In the genomic region with DNA sequence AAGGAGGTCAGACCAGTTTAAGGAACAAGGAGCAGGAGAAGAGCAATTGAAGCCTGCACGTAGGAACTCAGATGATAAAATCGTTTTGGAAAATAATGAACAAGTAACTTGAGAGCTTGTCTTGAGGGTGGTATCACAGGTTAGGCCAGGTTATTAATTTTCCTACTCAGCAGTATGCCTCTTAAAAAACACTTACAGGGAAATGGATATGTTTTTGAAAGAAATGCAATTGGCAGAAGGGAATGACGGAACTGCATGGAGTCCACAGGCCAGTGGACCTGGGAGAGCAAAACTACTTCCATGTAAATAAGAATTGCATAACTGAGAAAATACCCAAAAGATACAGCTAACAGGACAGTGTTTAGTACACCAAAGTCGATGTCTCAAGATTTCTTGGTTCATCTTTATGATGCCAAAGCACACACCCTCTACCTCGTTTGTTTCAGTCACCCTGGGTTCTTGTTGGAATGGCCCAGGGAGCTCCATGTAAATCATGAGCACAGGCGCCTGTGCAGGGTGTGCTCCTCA, we compare ENCODE assay signal across 9 cellular contexts. TPM values are rescaled to one million over a fixed set of nuclear protein-coding genes. Genes with fewer than 3 reads are reported as not detected.
DNase-seq lines count a peak whose midpoint lies in the region; ATAC-seq and TF ChIP-seq lines count a peak whose summit lies in the region.
"Had no signal": no experiment of that assay in that cellular context is flagged by ENCODE, and none has a peak within 500 bp of the region (broad histone marks: within the 10 kb centered on the region; RNA-seq: fewer than 3 reads in every experiment).

No MANE protein-coding gene starts in this region.

- H3K4me1 Mint-ChIP-seq in Calu3 (ENCODE audit: low read depth, unreplicated experiment) (peaks cover 30% of the 10 kb centered on the region), T-cell (peaks cover 65 to 78% (median 74%) of the 10 kb centered on the region in 3 donors)

- H3K9me3 ChIP-seq in esophagus muscularis mucosa (no peaks in the 10 kb centered on the region), gastrocnemius medialis (no peaks in the 10 kb centered on the region)

- no peak for DNase-seq in Calu3
- no peak for DNase-seq in RWPE1 (ENCODE audit: low spot score)
- DNase-seq in esophagus muscularis mucosa (ENCODE audit: extremely low spot score): no peak
- DNase-seq in gastrocnemius medialis: no peak
- DNase-seq in putamen (ENCODE audit: low spot score): no peak
- DNase-seq in NCI-H524 (lab: John Stamatoyannopoulos, UW): no peak
- no peak for DNase-seq in T-cell
- no peak for DNase-seq in lower leg skin (ENCODE audit: low spot score in 2 of 2)
- DNase-seq: stimulated activated CD4-positive, alpha-beta T cell treated with anti-CD3 and anti-CD28 coated beads, Interleukin-15, amount 100 ng/mL, for 24 hours had no signal

- H3K4me3 ChIP-seq in esophagus muscularis mucosa (no peak overlapping the region), gastrocnemius medialis (no peak overlapping the region), lower leg skin (ENCODE audit: low read depth, poor library complexity, severe bottlenecking) (no peak overlapping the region)

- BruUV-seq in Calu3 (replicated peaks; lab: Mats Ljungman, UMichigan): no TSS peak

- H3K27me3 Mint-ChIP-seq in Calu3 (ENCODE audit: unreplicated experiment) (no peaks in the 10 kb centered on the region), T-cell (no peaks in the 10 kb centered on the region)

- H3K27me3 ChIP-seq in esophagus muscularis mucosa: no peaks in the 10 kb centered on the region
- H3K27me3 ChIP-seq in gastrocnemius medialis: no peaks in the 10 kb centered on the region

- no peaks in the 10 kb centered on the region for H3K9me3 Mint-ChIP-seq in Calu3 (ENCODE audit: low read depth, unreplicated experiment)
- no peaks in the 10 kb centered on the region for H3K9me3 Mint-ChIP-seq in T-cell

- H3K36me3 Mint-ChIP-seq in Calu3 (ENCODE audit: insufficient read depth, unreplicated experiment): peaks cover 33% of the 10 kb centered on the region
- H3K36me3 Mint-ChIP-seq in T-cell: peaks cover 37% of the 10 kb centered on the region

- H3K36me3 ChIP-seq in esophagus muscularis mucosa (no peaks in the 10 kb centered on the region), gastrocnemius medialis (no peaks in the 10 kb centered on the region)

- intact Hi-C loops in Calu3 (cut with micrococcal nuclease; ENCODE audit: unreplicated experiment): loop anchor here (2.0 to 5.0 kb wide), 2 partner anchors 35 to 88 kb away; a partner anchor contains a TSS
- intact Hi-C loops in esophagus muscularis mucosa (cut with DNase I): no loop called here
- intact Hi-C loops in gastrocnemius medialis (cut with DNase I; ENCODE audit: low total_unique reads): loop anchor here (10.0 kb wide), 1 partner anchor 178 kb away; a partner anchor contains a TSS
- intact Hi-C loops in lower leg skin (cut with DNase I; ENCODE audit: low total_unique reads): no loop called here

- H3K4me1 ChIP-seq in esophagus muscularis mucosa: peaks cover 84 to 100% (median 88%) of the 10 kb centered on the region in 4 donors
- H3K4me1 ChIP-seq in gastrocnemius medialis: peaks cover 95 to 99% of the 10 kb centered on the region in 2 donors

- TF ChIP-seq EP300 in esophagus muscularis mucosa (IDR thresholded peaks at IDR 0.05): no peak

- in situ Hi-C loops in gastrocnemius medialis (cut with MboI; ENCODE audit: low sequenced_read_pairs in 4 of 4): no loop called here

- H3K4me3 Mint-ChIP-seq in Calu3 (ENCODE audit: low read depth, unreplicated experiment): peak overlapping the region; percentile 24
- peak overlapping the region in 1 of 3 donors; percentile 18 for H3K4me3 Mint-ChIP-seq in T-cell

- H3K27ac ChIP-seq in RWPE1 (peak overlapping the region; percentile 87), esophagus muscularis mucosa (replicated peaks in 1 of 4) (peak overlapping the region; percentile 56 to 76 (median 70)), gastrocnemius medialis (peak overlapping the region; percentile 72 to 87 (median 76))

- ATAC-seq in gastrocnemius medialis: no peak
- no peak for ATAC-seq in T-cell (replicated peaks in 1 of 4)

- 78% methylated on average over 6 of the region's 6 CpGs for WGBS in esophagus muscularis mucosa
- 61 to 62% methylated on average over 6 of the region's 6 CpGs for WGBS in lower leg skin, 2 donors

- CTCF ChIA-PET in Calu3 (lab: Charles Lee) (no interaction called here), RWPE1 (lab: Yijun Ruan, JAX) (interaction anchor here (0.7 kb wide), 2 partner anchors 33 to 148 kb away, joined by 3 read pairs; no protein-coding TSS in a partner anchor), T-cell (lab: Charles Lee) (interaction anchor here (0.7 to 1.0 kb wide), 2 partner anchors 18 to 445 kb away, joined by 3 to 5 read pairs; no protein-coding TSS in a partner anchor)

- POLR2A ChIA-PET in RWPE1 (lab: Yijun Ruan, JAX; ENCODE audit: low non-redundant PET) (no interaction called here), T-cell (lab: Charles Lee) (no interaction called here)

- H3K27ac Mint-ChIP-seq in Calu3 (ENCODE audit: unreplicated experiment): peak overlapping the region; percentile 96
- H3K27ac Mint-ChIP-seq in T-cell: peak overlapping the region in 1 of 2 donors; percentile 74

- TF ChIP-seq CTCF in Calu3 (IDR thresholded peaks at IDR 0.05; ENCODE audit: unreplicated experiment) (no peak), RWPE1 (conservative IDR thresholded peaks at IDR 0.05; ENCODE audit: low read depth) (no peak), esophagus muscularis mucosa (IDR thresholded peaks at IDR 0.05) (no peak), gastrocnemius medialis (IDR thresholded peaks at IDR 0.05 in 4 of 5, conservative IDR thresholded peaks at IDR 0.05 in 1 of 5) (no peak), lower leg skin (IDR thresholded peaks at IDR 0.05) (no peak)

- TF ChIP-seq POLR2A in esophagus muscularis mucosa (IDR thresholded peaks at IDR 0.05; ENCODE audit: low read depth): no peak
- no peak for TF ChIP-seq POLR2A in gastrocnemius medialis (IDR thresholded peaks at IDR 0.05)
- TF ChIP-seq POLR2A in lower leg skin (IDR thresholded peaks at IDR 0.05): no peak

RNA-seq across cellular contexts. Expression of a gene that starts 35.2 kb away (rescaled TPM):
- total RNA-seq in Calu3 (2022): 29.8 and 37.1 TPM in 2 replicates
- 100 to 1,000 TPM in 2 of 4 donors, 10 to 100 TPM in 2; 92.8 to 132 (median 101) TPM for total RNA-seq in esophagus muscularis mucosa
- 10 to 100 TPM; 47.9 to 92.0 (median 71.3) TPM for total RNA-seq in gastrocnemius medialis
- total RNA-seq in T-cell: 10 to 100 TPM; 21.0 to 33.7 (median 28.5) TPM
- 10 to 100 TPM; 37.6 to 59.5 (median 45.4) TPM for total RNA-seq in lower leg skin

Comparison
In these comparisons a context has a peak if more than half of its experiments do, and no peak if none do; other contexts are left out.
1. intact Hi-C loops: an anchor here in Calu3 (2.0 to 5.0 kb wide) and gastrocnemius medialis (10.0 kb wide); none called in esophagus muscularis mucosa and lower leg skin.